ENCODE assay signal across 8 cellular contexts in genomic region chr12:89346741-89347324, GRCh38. TPM values are rescaled to one million over a fixed set of nuclear protein-coding genes. Genes with fewer than 3 reads are reported as not detected.
DNase-seq lines count a peak whose midpoint lies in the region; ATAC-seq and TF ChIP-seq lines count a peak whose summit lies in the region.

No MANE protein-coding gene starts in this region.

- TF ChIP-seq CTCF in fibroblast of the aortic adventitia (IDR thresholded peaks at IDR 0.05; ENCODE audit: insufficient read depth, low read length): no peak

- peak; percentile 15 for ATAC-seq in HG03457 (IDR thresholded peaks at IDR 0.05; ENCODE audit: unreplicated experiment)
- no peak for ATAC-seq in T-helper 17 cell
- no peak for ATAC-seq in GM19324 (IDR thresholded peaks at IDR 0.05; ENCODE audit: low FRiP score, unreplicated experiment)

- no peaks in the 10 kb centered on the region for H3K9me3 ChIP-seq in T-helper 17 cell (ENCODE audit: control insufficient read depth, low read length, poor library complexity, severe bottlenecking)

- peak; percentile 48 for DNase-seq in SKM-1 treated with dmso at 0.1 percent for 144 hours (lab: John Stamatoyannopoulos, UW; ENCODE audit: unreplicated experiment)
- no peak for DNase-seq in SKM-1 (lab: John Stamatoyannopoulos, UW; ENCODE audit: unreplicated experiment)
- no peak for DNase-seq in T-helper 17 cell
- DNase-seq in fibroblast of the aortic adventitia (ENCODE audit: low read depth): peak; percentile 68
- peak; percentile 49 for DNase-seq in putamen (ENCODE audit: low spot score)
- DNase-seq in NCI-H2171 treated with DMSO at 0.1 percent for 48 hours (lab: John Stamatoyannopoulos, UW): no peak

- H3K4me1 Mint-ChIP-seq in T-helper 17 cell: peaks cover 27% of the 10 kb centered on the region

- H3K27me3 Mint-ChIP-seq in T-helper 17 cell: no peaks in the 10 kb centered on the region

- peaks cover 2% of the 10 kb centered on the region for H3K36me3 Mint-ChIP-seq in T-helper 17 cell (ENCODE audit: low read depth)

- peak overlapping the region; percentile 91 for H3K4me3 Mint-ChIP-seq in T-helper 17 cell

- no peak overlapping the region for H3K4me3 ChIP-seq in fibroblast of the aortic adventitia (ENCODE audit: low read depth, low read length)

- peak overlapping the region; percentile 73 for H3K27ac Mint-ChIP-seq in T-helper 17 cell

RNA-seq across cellular contexts. Expression of gene DUSP6, which starts 5.5 kb away (rescaled TPM):
- total RNA-seq in T-helper 17 cell (10 to 100 TPM; 15.5 to 37.7 TPM), fibroblast of the aortic adventitia (ENCODE audit: low replicate concordance) (17.1 and 33.9 TPM in 2 replicates)

Comparison
In these comparisons a context has a peak if more than half of its experiments do, and no peak if none do; other contexts are left out.
1. DNase-seq: peak in SKM-1 treated with dmso at 0.1 percent for 144 hours (single experiment), fibroblast of the aortic adventitia (single experiment) and putamen (single experiment); none in SKM-1 (single experiment), T-helper 17 cell (0 of 3) and NCI-H2171 treated with DMSO at 0.1 percent for 48 hours (single experiment).